ENCODE assay signal across 8 cellular contexts in the genomic region with DNA sequence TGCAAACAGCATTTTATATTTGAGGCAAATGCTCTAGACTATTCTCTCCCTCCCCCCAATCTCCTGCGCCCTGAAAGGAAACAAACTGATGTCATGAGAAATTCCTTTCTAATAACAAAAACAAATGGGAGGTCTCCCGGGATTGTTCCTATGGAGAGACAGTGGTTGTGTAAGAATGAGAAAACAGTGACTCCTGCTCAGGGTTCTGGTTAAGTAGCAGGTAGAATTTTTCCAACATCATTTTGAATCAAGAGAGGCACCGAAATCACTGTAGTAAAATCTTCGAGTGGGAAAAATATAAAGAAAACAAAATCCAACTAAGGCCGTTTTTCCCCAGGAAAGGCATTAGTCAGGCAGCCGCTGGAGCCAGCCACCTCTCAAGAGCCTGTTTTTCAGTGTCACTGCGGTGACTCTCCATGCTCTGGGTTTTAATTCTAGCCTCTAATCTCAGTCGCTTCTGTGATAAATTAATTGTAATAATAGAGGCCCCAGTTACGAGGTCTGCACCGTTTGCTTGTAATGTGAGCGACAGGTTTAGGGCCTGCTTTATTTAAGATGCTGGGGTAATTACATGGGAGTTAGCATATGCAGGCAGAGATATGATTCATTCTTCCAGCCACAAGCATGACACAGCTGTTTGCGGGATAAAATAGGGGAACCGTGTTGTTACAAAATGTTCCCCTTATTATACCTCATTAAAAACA.
DNase-seq lines count a peak whose midpoint lies in the region; ATAC-seq and TF ChIP-seq lines count a peak whose summit lies in the region.

No MANE protein-coding gene starts in this region.

- peak overlapping the region; percentile 5 for H3K4me3 Mint-ChIP-seq in chondrocyte (ENCODE audit: unreplicated experiment)

- no peaks in the 10 kb centered on the region for H3K36me3 ChIP-seq in neutrophil

- peaks cover 26% of the 10 kb centered on the region for H3K4me1 Mint-ChIP-seq in chondrocyte (ENCODE audit: low read depth)

- no peaks in the 10 kb centered on the region for H3K9me3 ChIP-seq in neutrophil

- ATAC-seq in HG03565 (IDR thresholded peaks at IDR 0.05; ENCODE audit: unreplicated experiment) = no peak

- H3K36me3 Mint-ChIP-seq in chondrocyte (ENCODE audit: low read depth) = no peaks in the 10 kb centered on the region

- H3K27ac Mint-ChIP-seq in chondrocyte (ENCODE audit: unreplicated experiment) = peak overlapping the region; percentile 84

- TF ChIP-seq CTCF in chondrocyte (IDR thresholded peaks at IDR 0.05) (no peak), neutrophil (IDR thresholded peaks at IDR 0.05) (no peak)

- peak overlapping the region; percentile 24 to 37 for H3K4me3 ChIP-seq in neutrophil (ENCODE audit: low read depth in 1 of 2, low read length in 1 of 2)

- H3K4me1 ChIP-seq in neutrophil (ENCODE audit: control insufficient read depth in 1 of 2, insufficient read depth in 1 of 2, low read depth in 1 of 2, low read length in 1 of 2) = peaks cover 32 to 34% of the 10 kb centered on the region in 2 experiments

- no peaks in the 10 kb centered on the region for H3K27me3 ChIP-seq in neutrophil

- H3K27me3 Mint-ChIP-seq in chondrocyte (ENCODE audit: low read depth) = peaks cover 2% of the 10 kb centered on the region

- peaks cover under 1% of the 10 kb centered on the region for H3K9me3 Mint-ChIP-seq in chondrocyte (ENCODE audit: low read depth)

- DNase-seq in GDM1 (lab: John Stamatoyannopoulos, UW) (peak; percentile 77), NCI-H2227 (lab: John Stamatoyannopoulos, UW; ENCODE audit: unreplicated experiment) (peak; percentile 36), chondrocyte (ENCODE audit: low spot score) (no peak), GOT3 (lab: John Stamatoyannopoulos, UW) (no peak), COLO668 (lab: John Stamatoyannopoulos, UW; ENCODE audit: unreplicated experiment) (no peak), NCI-H345 treated with DMSO at 0.1 percent for 48 hours (lab: John Stamatoyannopoulos, UW; ENCODE audit: unreplicated experiment) (no peak)

- peak overlapping the region; percentile 90 for H3K27ac ChIP-seq in neutrophil

Comparison
In these comparisons a context has a peak if more than half of its experiments do, and no peak if none do; other contexts are left out.
1. DNase-seq: peak in GDM1 (single experiment) and NCI-H2227 (single experiment); none in chondrocyte (single experiment), GOT3 (single experiment), COLO668 (single experiment) and NCI-H345 treated with DMSO at 0.1 percent for 48 hours (single experiment).